In genomic region chr4:153733751-153734448, GRCh38 we compare ENCODE assay signal across 18 cellular contexts. TPM values are rescaled to one million over a fixed set of nuclear protein-coding genes. Genes with fewer than 3 reads are reported as not detected.
DNase-seq lines count a peak whose midpoint lies in the region; ATAC-seq, FAIRE-seq and TF ChIP-seq lines count a peak whose summit lies in the region.
"Had no signal": no experiment of that assay in that cellular context is flagged by ENCODE, and none has a peak within 500 bp of the region (broad histone marks: within the 10 kb centered on the region; RNA-seq: fewer than 3 reads in every experiment).

No MANE protein-coding gene starts in this region.

- DNase-seq in WTC11 (ENCODE audit: low spot score) (no peak), mucosa of gallbladder (ENCODE audit: low spot score) (no peak), mesendoderm (no peak), H54 (ENCODE audit: insufficient read length, low spot score) (no peak)
- DNase-seq in activated CD4-positive, CD25-positive, alpha-beta regulatory T cell treated with anti-CD3 and anti-CD28 coated beads, Interleukin-2, amount 50 U/mL, for 72 hours, result no peak
- DNase-seq: activated naive CD4-positive, alpha-beta T cell treated with anti-CD3 and anti-CD28 coated beads for 36 hours; dorsolateral prefrontal cortex; NCI-H1092; NCI-H446; Peyer's patch; SW 1271; WERI-Rb-1 had no signal

- H3K27me3 Mint-ChIP-seq in WTC11 (ENCODE audit: low read depth), result no peaks in the 10 kb centered on the region

- H3K4me3 ChIP-seq in mesendoderm (ENCODE audit: low read length), result no peak overlapping the region
- H3K4me3 ChIP-seq: dorsolateral prefrontal cortex, Peyer's patch had no signal

- H3K9ac ChIP-seq in mesendoderm (ENCODE audit: low read length), result no peak overlapping the region

- no peak overlapping the region for H2BK120ac ChIP-seq in mesendoderm (ENCODE audit: low read depth, low read length)

- H3K79me2 ChIP-seq in mesendoderm (ENCODE audit: control insufficient read depth, insufficient read depth, low read length), result no peaks in the 10 kb centered on the region

- H3K9me3 Mint-ChIP-seq in WTC11, result peaks cover 5% of the 10 kb centered on the region; the same call in 1 of the 2 replicates
- H3K9me3 Mint-ChIP-seq: activated naive CD4-positive, alpha-beta T cell treated with anti-CD3 and anti-CD28 coated beads for 36 hours had no signal

- H3K36me3 Mint-ChIP-seq in WTC11, result no peaks in the 10 kb centered on the region

- H3K4me1 Mint-ChIP-seq in WTC11, result peaks cover 8% of the 10 kb centered on the region
- H3K4me1 Mint-ChIP-seq: nephron had no signal

- H3K18ac ChIP-seq in mesendoderm (ENCODE audit: low read length), result no peak overlapping the region

- no peak for FAIRE-seq in H54 (lab: Jason Lieb, UNC)

- H3K23ac ChIP-seq in mesendoderm (ENCODE audit: low read length), result no peak overlapping the region

- no peaks in the 10 kb centered on the region for H3K4me1 ChIP-seq in mesendoderm (ENCODE audit: control insufficient read depth, low read depth, low read length)
- H3K4me1 ChIP-seq: Peyer's patch had no signal

- H3K79me1 ChIP-seq in mesendoderm (ENCODE audit: low read length), result no peaks in the 10 kb centered on the region

- no peak overlapping the region for H3K56ac ChIP-seq in mesendoderm (ENCODE audit: low read length)

- TF ChIP-seq POLR2A in H54 (IDR thresholded peaks at IDR 0.05; ENCODE audit: low read depth, low read length), result no peak

- ATAC-seq in GM18861 (IDR thresholded peaks at IDR 0.05; ENCODE audit: unreplicated experiment), result peak; percentile 66
- ATAC-seq in GM21576 (IDR thresholded peaks at IDR 0.05; ENCODE audit: unreplicated experiment), result peak; percentile 50
- peak; percentile 61 for ATAC-seq in HG03342 (IDR thresholded peaks at IDR 0.05; ENCODE audit: unreplicated experiment)
- ATAC-seq in WTC11, result no peak

- WGBS in mesendoderm (ENCODE audit: extremely low coverage, insufficient coverage, low lambda C conversion rate), result no CpG with 5 or more reads among the region's 4 CpGs

- H4K5ac ChIP-seq in mesendoderm (ENCODE audit: low read length), result no peak overlapping the region

- no peaks in the 10 kb centered on the region for H3K27me3 ChIP-seq in mesendoderm (ENCODE audit: insufficient read depth, low read length, poor library complexity)
- H3K27me3 ChIP-seq: dorsolateral prefrontal cortex, Peyer's patch had no signal

- H3K27ac ChIP-seq in mesendoderm (ENCODE audit: low read depth, low read length), result no peak overlapping the region
- H3K27ac ChIP-seq: dorsolateral prefrontal cortex, Peyer's patch, WERI-Rb-1 had no signal

- no peak overlapping the region for H3K4ac ChIP-seq in mesendoderm (ENCODE audit: low read depth, low read length)

- no peak overlapping the region for H2BK5ac ChIP-seq in mesendoderm (ENCODE audit: low read length)

- H2BK15ac ChIP-seq in mesendoderm (replicated peaks; ENCODE audit: low read depth), result no peak overlapping the region

- H3K4me2 ChIP-seq in mesendoderm (ENCODE audit: low read length), result no peak overlapping the region

- 0 out of 2 replicates have a peak overlapping the region, but pooled peaks have one; percentile 10 for H3K27ac Mint-ChIP-seq in WTC11
- H3K27ac Mint-ChIP-seq: activated naive CD4-positive, alpha-beta T cell treated with anti-CD3 and anti-CD28 coated beads for 36 hours; nephron had no signal

- H3K36me3 ChIP-seq in mesendoderm (ENCODE audit: control insufficient read depth, insufficient read depth, low read length), result no peaks in the 10 kb centered on the region
- H3K36me3 ChIP-seq: Peyer's patch, WERI-Rb-1 had no signal

- TF ChIP-seq CTCF in WTC11 (IDR thresholded peaks at IDR 0.05), result no peak

- H4K8ac ChIP-seq in mesendoderm (ENCODE audit: low read depth, low read length), result no peak overlapping the region

- POLR2A ChIA-PET in WTC11 (lab: Charles Lee), result no interaction called here

- no peak overlapping the region for H3K4me3 Mint-ChIP-seq in WTC11
- H3K4me3 Mint-ChIP-seq: activated naive CD4-positive, alpha-beta T cell treated with anti-CD3 and anti-CD28 coated beads for 36 hours; nephron had no signal

- H2AK5ac ChIP-seq in mesendoderm (ENCODE audit: low read length), result no peak overlapping the region

- CTCF ChIA-PET in WTC11 (lab: Charles Lee), result interaction anchor here (1.4 to 1.9 kb wide), 2 partner anchors 16 to 99 kb away, joined by 5 to 6 read pairs; no protein-coding TSS in a partner anchor

TF ChIP-seq in WTC11, 78 proteins besides CTCF, POLR2A, EP300 and RAD21 (continues in another document):
- TF ChIP-seq E2F5 (CRISPR knock-in tag; IDR thresholded peaks at IDR 0.05) (no peak), AR (CRISPR knock-in tag; IDR thresholded peaks at IDR 0.05) (no peak), USF2 (CRISPR knock-in tag; IDR thresholded peaks at IDR 0.05) (no peak), ERG (CRISPR knock-in tag; IDR thresholded peaks at IDR 0.05) (no peak), TEAD4 (CRISPR knock-in tag; IDR thresholded peaks at IDR 0.05) (no peak), ZBTB43 (CRISPR knock-in tag; IDR thresholded peaks at IDR 0.05) (no peak), ZNF121 (CRISPR knock-in tag; IDR thresholded peaks at IDR 0.05) (no peak), ESRRA (CRISPR knock-in tag; IDR thresholded peaks at IDR 0.05; ENCODE audit: borderline replicate concordance) (no peak), SMAD4 (CRISPR knock-in tag; IDR thresholded peaks at IDR 0.05) (no peak)

RNA-seq across cellular contexts. Expression of gene RNF175, which starts 25.9 kb away (rescaled TPM):
- 5.2 to 5.7 TPM (median 5.4 TPM) in 3 replicates for total RNA-seq in WTC11 (2021)
- 0.17 TPM for total RNA-seq in mucosa of gallbladder
- 3.4 TPM for polyA plus RNA-seq in mesendoderm (2013, experiment 1 of 2)
- 3.4 TPM for polyA plus RNA-seq in mesendoderm (2013, experiment 2 of 2)
- total RNA-seq: H4, Peyer's patch, pulmonary artery endothelial cell had no signal

RNA-seq across cellular contexts. Expression of gene TLR2, which starts 49.8 kb away (rescaled TPM):
- total RNA-seq in WTC11 (2021) (1.3 to 1.7 TPM (median 1.4 TPM) in 3 replicates), mucosa of gallbladder (21.6 TPM)
- polyA plus RNA-seq in mesendoderm (2013, experiment 1 of 2), result 0.38 TPM
- 0.45 TPM for polyA plus RNA-seq in mesendoderm (2013, experiment 2 of 2)
- total RNA-seq: H4 had no signal

RNA-seq across cellular contexts. Expression of gene SFRP2, which starts 55.0 kb away (rescaled TPM):
- total RNA-seq in WTC11 (2021), result 417 to 505 TPM (median 497 TPM) in 3 replicates
- 34.0 TPM for total RNA-seq in mucosa of gallbladder
- 287 TPM for polyA plus RNA-seq in mesendoderm (2013, experiment 1 of 2)
- 303 TPM for polyA plus RNA-seq in mesendoderm (2013, experiment 2 of 2)
- total RNA-seq: activated naive CD4-positive, alpha-beta T cell treated with anti-CD3 and anti-CD28 coated beads for 36 hours; pulmonary artery endothelial cell had no signal

Comparison
In these comparisons a context has a peak if more than half of its experiments do, and no peak if none do; other contexts are left out.
1. RNA of gene SFRP2, which starts 55.0 kb away (total RNA-seq): 417 to 505 TPM in WTC11; 34.0 TPM in mucosa of gallbladder (single experiment); every median in the first group is over 10 times any median in the second.